Comparison of ENCODE assay signal across 19 cellular contexts in the genomic region with DNA sequence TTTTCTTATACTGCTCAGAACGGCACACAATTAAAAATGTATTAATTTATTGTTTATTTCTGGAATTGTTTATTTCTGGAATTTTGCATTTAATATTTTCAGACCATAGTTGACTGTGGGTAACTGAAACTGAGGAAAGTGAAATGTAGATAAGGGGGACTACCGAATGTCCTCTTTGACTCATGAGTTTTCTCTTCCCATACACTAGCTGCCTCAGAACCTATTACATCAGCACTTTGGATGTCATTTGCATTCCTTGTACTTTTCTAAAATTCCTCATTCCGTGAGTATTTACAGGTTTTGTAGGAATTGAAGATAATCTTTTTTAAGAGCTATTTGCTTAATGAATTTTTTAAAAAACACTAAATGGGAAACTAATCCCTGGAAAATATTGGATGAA. TPM values are rescaled to one million over a fixed set of nuclear protein-coding genes. Genes with fewer than 3 reads are reported as not detected.
DNase-seq lines count a peak whose midpoint lies in the region; ATAC-seq and TF ChIP-seq lines count a peak whose summit lies in the region.
"Had no signal": no experiment of that assay in that cellular context is flagged by ENCODE, and none has a peak within 500 bp of the region (broad histone marks: within the 10 kb centered on the region; RNA-seq: fewer than 3 reads in every experiment).

No MANE protein-coding gene starts in this region.

- CTCF ChIA-PET in BJ (lab: Yijun Ruan, JAX) = no interaction called here
- CTCF ChIA-PET in GM10248 (lab: Yijun Ruan, JAX) = interaction anchor here (1.5 to 2.5 kb wide), 2 partner anchors 29 to 30 kb away, joined by 3 to 5 read pairs; no protein-coding TSS in a partner anchor

- TF ChIP-seq CTCF in BJ (IDR thresholded peaks at IDR 0.05; ENCODE audit: insufficient read depth, low read depth, low read length) (no peak), GM23338 (conservative IDR thresholded peaks at IDR 0.05; ENCODE audit: low read depth in 2 of 2) (no peak), astrocyte of the cerebellum (IDR thresholded peaks at IDR 0.05; ENCODE audit: low read depth, low read length, missing control alignments) (no peak), GM10248 (IDR thresholded peaks at IDR 0.05; ENCODE audit: control extremely low read depth, extremely low read depth, low read depth, missing control alignments) (no peak)

- H3K4me3 ChIP-seq in BJ (ENCODE audit: low read depth, low read length) (no peak overlapping the region), GM23338 (no peak overlapping the region), astrocyte of the cerebellum (ENCODE audit: low read depth, low read length) (no peak overlapping the region)
- H3K4me3 ChIP-seq: gastroesophageal sphincter, lower lobe of right lung had no signal

- H3K79me2 ChIP-seq in GM23338 (replicated peaks; ENCODE audit: insufficient read depth) = no peaks in the 10 kb centered on the region; the same call in 1 of the 2 replicates

- no peak overlapping the region for H3K4me2 ChIP-seq in GM23338

- H2AFZ ChIP-seq in GM23338 = no peak overlapping the region

- in situ Hi-C loops in astrocyte of the cerebellum (cut with HindIII; ENCODE audit: low sequenced_read_pairs) = no loop called here

- no peaks in the 10 kb centered on the region for H4K20me1 ChIP-seq in GM23338 (replicated peaks; ENCODE audit: insufficient read depth)

- no peaks in the 10 kb centered on the region for H3K9me2 ChIP-seq in GM23338 (ENCODE audit: insufficient read depth)

- no peaks in the 10 kb centered on the region for H3K9me3 Mint-ChIP-seq in GM23338
- H3K9me3 Mint-ChIP-seq: natural killer cell treated with Interleukin-12 subunit alpha and Interleukin-12 subunit beta and Interleukin-15 and Interleukin-18, amount 100 ng/mL, for 72 hours had no signal

- no peak for ATAC-seq in GM23338
- ATAC-seq in GM21825 (IDR thresholded peaks at IDR 0.05; ENCODE audit: unreplicated experiment) = no peak
- ATAC-seq: activated CD8-positive, alpha-beta memory T cell treated with anti-CD3 and anti-CD28 coated beads, Interleukin-2, amount 10 ng/mL, durations not matched to agents 7 days and 5 days; gastroesophageal sphincter; HepG2; lower lobe of right lung; natural killer cell treated with Interleukin-12 subunit alpha and Interleukin-12 subunit beta and Interleukin-15 and Interleukin-18, amount 100 ng/mL, for 72 hours; T-helper 17 cell had no signal

- POLR2A ChIA-PET in BJ (lab: Charles Lee) = no interaction called here
- POLR2A ChIA-PET in GM10248 (lab: Yijun Ruan, JAX) = no interaction called here

- peaks cover 8% of the 10 kb centered on the region for H3K4me1 ChIP-seq in GM23338 (ENCODE audit: insufficient read depth)

- H3K36me3 ChIP-seq in BJ (ENCODE audit: control insufficient read depth, insufficient read depth, low read length) (no peaks in the 10 kb centered on the region), GM23338 (ENCODE audit: insufficient read depth) (no peaks in the 10 kb centered on the region)
- H3K36me3 ChIP-seq: BE2C, gastroesophageal sphincter, lower lobe of right lung had no signal

- H3K27me3 Mint-ChIP-seq in GM23338 (ENCODE audit: insufficient read depth, low read depth, poor library complexity) = peaks cover 1% of the 10 kb centered on the region

- H3K36me3 Mint-ChIP-seq in GM23338 (ENCODE audit: low read depth) = peaks cover 3% of the 10 kb centered on the region; the same call in 1 of the 3 replicates
- H3K36me3 Mint-ChIP-seq: activated CD8-positive, alpha-beta memory T cell treated with anti-CD3 and anti-CD28 coated beads, Interleukin-2, amount 10 ng/mL, durations not matched to agents 7 days and 5 days; natural killer cell treated with Interleukin-12 subunit alpha and Interleukin-12 subunit beta and Interleukin-15 and Interleukin-18, amount 100 ng/mL, for 72 hours had no signal

- H3K27ac Mint-ChIP-seq in GM23338 = peak overlapping the region; percentile 79; the same call in 1 of the 2 replicates
- H3K27ac Mint-ChIP-seq: activated CD8-positive, alpha-beta memory T cell treated with anti-CD3 and anti-CD28 coated beads, Interleukin-2, amount 10 ng/mL, durations not matched to agents 7 days and 5 days; endodermal cell; natural killer cell treated with Interleukin-12 subunit alpha and Interleukin-12 subunit beta and Interleukin-15 and Interleukin-18, amount 100 ng/mL, for 72 hours; T-helper 17 cell had no signal

- H3K27ac ChIP-seq in GM23338 (ENCODE audit: low read depth) = no peak overlapping the region
- H3K27ac ChIP-seq: gastroesophageal sphincter, lower lobe of right lung had no signal

- H3K27me3 ChIP-seq in BJ (ENCODE audit: control insufficient read depth, insufficient read depth, low read length) (no peaks in the 10 kb centered on the region), GM23338 (ENCODE audit: insufficient read depth) (no peaks in the 10 kb centered on the region)
- H3K27me3 ChIP-seq: BE2C, gastroesophageal sphincter had no signal

- no peak overlapping the region for H3K4me3 Mint-ChIP-seq in GM23338
- H3K4me3 Mint-ChIP-seq: activated CD8-positive, alpha-beta memory T cell treated with anti-CD3 and anti-CD28 coated beads, Interleukin-2, amount 10 ng/mL, durations not matched to agents 7 days and 5 days; endodermal cell; natural killer cell treated with Interleukin-12 subunit alpha and Interleukin-12 subunit beta and Interleukin-15 and Interleukin-18, amount 100 ng/mL, for 72 hours; T-helper 17 cell had no signal

- DNase-seq in BJ (ENCODE audit: low read depth) = peak; percentile 11
- DNase-seq in GM23338 (ENCODE audit: low spot score) = peak; percentile 6
- DNase-seq in astrocyte of the cerebellum (ENCODE audit: low read depth) = peak; percentile 35
- DNase-seq in iris pigment epithelial cell (ENCODE audit: low read depth) = peak; percentile 94
- no peak for DNase-seq in NK-92 treated with Interleukin-12 subunit alpha and Interleukin-12 subunit beta, amount 100 ng/mL, for 24 hours (lab: John Stamatoyannopoulos, UW)
- no peak for DNase-seq in GM10248 (ENCODE audit: extremely low spot score)
- no peak for DNase-seq in NCI-H1048 (lab: John Stamatoyannopoulos, UW)
- DNase-seq: activated CD4-positive, CD25-positive, alpha-beta regulatory T cell; activated CD8-positive, alpha-beta memory T cell treated with anti-CD3 and anti-CD28 coated beads, Interleukin-2, amount 10 ng/mL, durations not matched to agents 7 days and 5 days; activated gamma-delta T cell; BE2C; endodermal cell; lower lobe of right lung; NCI-H2081 treated with DMSO at 0.1 percent for 48 hours; T-helper 17 cell had no signal

- no peaks in the 10 kb centered on the region for H3F3A ChIP-seq in GM23338 (replicated peaks; ENCODE audit: low read depth)

- H3K4me1 Mint-ChIP-seq in GM23338 = peaks cover 30% of the 10 kb centered on the region
- H3K4me1 Mint-ChIP-seq: activated CD8-positive, alpha-beta memory T cell treated with anti-CD3 and anti-CD28 coated beads, Interleukin-2, amount 10 ng/mL, durations not matched to agents 7 days and 5 days had no signal

TF ChIP-seq in GM23338, 12 proteins besides CTCF, POLR2A, EP300 and RAD21:
- TF ChIP-seq ZNF114 (CRISPR knock-in tag; IDR thresholded peaks at IDR 0.05) = no peak

RNA-seq across cellular contexts. Expression of gene ZC3H12C, which starts 29.8 kb away (rescaled TPM):
- polyA plus RNA-seq in BJ (2011; rRNA removed) (5.2 and 5.5 TPM in 2 replicates), GM23338 (2016; fragmentation: Nextera tagmentation; extraction: Ambion mirVana) (0.38 and 0.55 TPM in 2 replicates)
- 5.2 TPM in 2 replicates for polyA minus RNA-seq in BJ (2011; rRNA and poly(A)+ RNA removed)
- total RNA-seq in GM23338 (2014; rRNA removed; shearing (Covaris generic)) = 2.4 and 2.6 TPM in 2 replicates

Comparison
In these comparisons a context has a peak if more than half of its experiments do, and no peak if none do; other contexts are left out.
1. DNase-seq: peak in BJ (single experiment), GM23338 (single experiment), astrocyte of the cerebellum (single experiment) and iris pigment epithelial cell (single experiment); none in NK-92 treated with Interleukin-12 subunit alpha and Interleukin-12 subunit beta, amount 100 ng/mL, for 24 hours (single experiment), GM10248 (single experiment) and NCI-H1048 (single experiment).